Comparison of ENCODE assay signal across 17 cellular contexts in the genomic region with DNA sequence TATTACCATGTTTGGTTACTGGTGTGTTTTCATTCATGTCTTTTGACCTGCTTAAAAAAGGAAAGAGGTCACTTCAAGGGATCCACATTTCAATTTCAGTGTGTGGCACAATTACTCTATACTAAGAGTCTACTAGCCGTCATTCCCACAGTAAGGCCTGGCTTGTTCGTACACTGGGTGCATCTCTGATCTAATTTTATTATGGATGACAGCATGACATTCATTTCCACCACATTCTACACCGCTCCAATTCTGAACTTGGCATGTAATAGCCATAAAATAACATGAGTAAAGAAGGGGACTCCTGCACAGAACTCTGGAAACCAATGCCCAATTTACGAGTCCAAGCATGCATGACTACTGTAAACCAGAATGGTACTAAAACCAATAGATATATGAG. TPM values are rescaled to one million over a fixed set of nuclear protein-coding genes. Genes with fewer than 3 reads are reported as not detected.
DNase-seq lines count a peak whose midpoint lies in the region; ATAC-seq and TF ChIP-seq lines count a peak whose summit lies in the region.
"Had no signal": no experiment of that assay in that cellular context is flagged by ENCODE, and none has a peak within 500 bp of the region (broad histone marks: within the 10 kb centered on the region; RNA-seq: fewer than 3 reads in every experiment).

No MANE protein-coding gene starts in this region.

- H3K18ac ChIP-seq in IMR-90 (ENCODE audit: low read depth, low read length) = no peak overlapping the region; the same call in 1 of the 2 replicates

- H4K20me1 ChIP-seq in IMR-90 (ENCODE audit: insufficient read depth, low read length) = no peaks in the 10 kb centered on the region

- no peak overlapping the region for H3K9ac ChIP-seq in IMR-90 (ENCODE audit: low read depth, low read length)
- no peak overlapping the region for H3K9ac ChIP-seq in rectal smooth muscle tissue (ENCODE audit: low read length)

- ATAC-seq in IMR-90 (ENCODE audit: low read depth) (no peak; the same call in none of the 2 replicates), HG02678 (IDR thresholded peaks at IDR 0.05; ENCODE audit: unreplicated experiment) (no peak)
- no peak for ATAC-seq in stimulated activated naive CD8-positive, alpha-beta T cell treated with anti-CD3 and anti-CD28 coated beads, Interleukin-15, Interleukin-2, amounts not matched to agents 100 U/mL and 50 U/mL, for 24 hours
- ATAC-seq: K562 had no signal

- H3K4me3 ChIP-seq in IMR-90 (ENCODE audit: insufficient read depth, low read depth, low read length) = no peak overlapping the region
- H3K4me3 ChIP-seq in rectal smooth muscle tissue (ENCODE audit: low read length) = no peak overlapping the region
- no peak overlapping the region for H3K4me3 ChIP-seq in transverse colon
- H3K4me3 ChIP-seq: K562 had no signal

- H3K9me1 ChIP-seq in IMR-90 (ENCODE audit: insufficient read depth, low read length) = no peaks in the 10 kb centered on the region; the same call in 1 of the 2 replicates

- TF ChIP-seq POLR2A in IMR-90 (IDR thresholded peaks at IDR 0.05; ENCODE audit: low read depth, low read length) = no peak
- no peak for TF ChIP-seq POLR2A in transverse colon (IDR thresholded peaks at IDR 0.05)

- H3K27me3 ChIP-seq in IMR-90 (ENCODE audit: control insufficient read depth, insufficient read depth, low read length) (no peaks in the 10 kb centered on the region), rectal smooth muscle tissue (ENCODE audit: control insufficient read depth, insufficient read depth, low read length) (no peaks in the 10 kb centered on the region), transverse colon (no peaks in the 10 kb centered on the region)

- in situ Hi-C loops in IMR-90 (cut with MboI; ENCODE audit: low sequenced_read_pairs) = no loop called here
- in situ Hi-C loops in transverse colon (cut with MboI; ENCODE audit: low pct_ligation_motif_present in 1 of 4, low pct_unique_long_range_greater_than_20kb in 1 of 4, low sequenced_read_pairs in 3 of 4) = no loop called here

- H4K5ac ChIP-seq in IMR-90 (ENCODE audit: low read depth, low read length) = no peak overlapping the region

- WGBS in IMR-90 (ENCODE audit: extremely low coverage in 2 of 2, insufficient read length in 1 of 2), 2 experiments = no CpG with 5 or more reads among the region's 4 CpGs
- WGBS in transverse colon (ENCODE audit: low coverage in 1 of 2), 2 donors = 86 to 89% methylated on average over 4 of the region's 4 CpGs

- no peak overlapping the region for H3K4me3 Mint-ChIP-seq in chondrocyte (ENCODE audit: unreplicated experiment)
- H3K4me3 Mint-ChIP-seq: H9 had no signal

- dilution Hi-C loops in IMR-90 (cut with HindIII; ENCODE audit: low sequenced_read_pairs, unreplicated experiment) = no loop called here

- POLR2A ChIA-PET in IMR-90 (lab: Charles Lee; ENCODE audit: unreplicated experiment) = no interaction called here

- H3K9me3 Mint-ChIP-seq in chondrocyte (ENCODE audit: low read depth) = no peaks in the 10 kb centered on the region

- TF ChIP-seq EP300 in transverse colon (IDR thresholded peaks at IDR 0.05; ENCODE audit: low read depth) = no peak

- peak overlapping the region; percentile 45 for H3K23ac ChIP-seq in IMR-90 (ENCODE audit: low read depth, low read length)

- peak overlapping the region; percentile 33; the same call in 1 of the 2 replicates for H4K91ac ChIP-seq in IMR-90 (ENCODE audit: insufficient read depth, low read depth, low read length)

- peak overlapping the region; percentile 75 for H2BK5ac ChIP-seq in IMR-90 (ENCODE audit: low read depth, low read length, poor library complexity, severe bottlenecking)

- intact Hi-C loops in IMR-90 (cut with micrococcal nuclease) = loop anchor here (5.0 kb wide), 1 partner anchor 147 kb away; a partner anchor contains a TSS
- intact Hi-C loops in transverse colon (cut with DNase I; ENCODE audit: low total_unique reads) = no loop called here

- no peak overlapping the region for H3K56ac ChIP-seq in IMR-90 (ENCODE audit: extremely low read depth, insufficient read depth, low read length)

- H3K14ac ChIP-seq in IMR-90 (replicated peaks; ENCODE audit: low read depth, low read length) = peak overlapping the region; percentile 58

- H3K36me3 ChIP-seq in IMR-90 (ENCODE audit: control insufficient read depth, insufficient read depth, low read length) = no peaks in the 10 kb centered on the region
- H3K36me3 ChIP-seq in rectal smooth muscle tissue (ENCODE audit: control insufficient read depth, insufficient read depth, low read length) = no peaks in the 10 kb centered on the region
- no peaks in the 10 kb centered on the region for H3K36me3 ChIP-seq in transverse colon

- BruUV-seq in IMR-90 (replicated peaks; lab: Mats Ljungman, UMichigan) = no TSS peak

- TF ChIP-seq CTCF in IMR-90 (conservative IDR thresholded peaks at IDR 0.05; ENCODE audit: low read depth, low read length) (no peak), chondrocyte (IDR thresholded peaks at IDR 0.05) (no peak), transverse colon (IDR thresholded peaks at IDR 0.05) (no peak)

- no peak for TF ChIP-seq RAD21 in IMR-90 (IDR thresholded peaks at IDR 0.05; ENCODE audit: low read length)

- no peak for DNase-seq in IMR-90
- no peak for DNase-seq in chondrocyte (ENCODE audit: low spot score)
- no peak for DNase-seq in transverse colon
- DNase-seq in stimulated activated naive CD8-positive, alpha-beta T cell treated with anti-CD3 and anti-CD28 coated beads, Interleukin-15, Interleukin-2, amounts not matched to agents 100 U/mL and 50 U/mL, for 24 hours = no peak
- DNase-seq in NCI-H2029 (lab: John Stamatoyannopoulos, UW) = no peak
- DNase-seq: Caco-2, DMS53, H9, MV-4-11, NCI-H1417, NCI-H187 treated with DMSO at 0.1 percent for 48 hours, NCI-H446, OCI-M1, SIG-M5 had no signal

- no peaks in the 10 kb centered on the region for H3K27me3 Mint-ChIP-seq in chondrocyte (ENCODE audit: low read depth)

- no peak overlapping the region for H2AK9ac ChIP-seq in IMR-90 (replicated peaks; ENCODE audit: low read depth, low read length, poor library complexity)

- H2BK120ac ChIP-seq in IMR-90 (ENCODE audit: low read depth, low read length) = peak overlapping the region; percentile 66

- H3K4me1 Mint-ChIP-seq in chondrocyte (ENCODE audit: low read depth) = peaks cover 26% of the 10 kb centered on the region
- H3K4me1 Mint-ChIP-seq: H9 had no signal

- no peaks in the 10 kb centered on the region for H3K36me3 Mint-ChIP-seq in chondrocyte (ENCODE audit: low read depth)

- peak overlapping the region; percentile 42; the same call in 1 of the 2 replicates for H3K4ac ChIP-seq in IMR-90 (ENCODE audit: low read depth, low read length)

- H3K4me1 ChIP-seq in IMR-90 (ENCODE audit: control insufficient read depth, insufficient read depth, low read length) = peaks cover 2% of the 10 kb centered on the region; the same call in 1 of the 2 replicates
- H3K4me1 ChIP-seq in rectal smooth muscle tissue (ENCODE audit: control insufficient read depth, insufficient read depth, low read length) = no peaks in the 10 kb centered on the region
- H3K4me1 ChIP-seq in transverse colon = no peaks in the 10 kb centered on the region
- H3K4me1 ChIP-seq: Caco-2 had no signal

- H2AK5ac ChIP-seq in IMR-90 (ENCODE audit: low read depth, low read length) = peak overlapping the region; percentile 35; the same call in 1 of the 2 replicates

- H2BK15ac ChIP-seq in IMR-90 (ENCODE audit: low read depth, low read length) = no peak overlapping the region

- no peaks in the 10 kb centered on the region for H3K79me1 ChIP-seq in IMR-90 (ENCODE audit: low read depth in 1 of 2, low read length in 2 of 2)

- CTCF ChIA-PET in IMR-90 (lab: Yijun Ruan, JAX) = interaction anchor here (1.1 kb wide), 1 partner anchor 16 kb away, joined by 4 read pairs; no protein-coding TSS in a partner anchor

- H4K8ac ChIP-seq in IMR-90 (ENCODE audit: low read depth in 2 of 2, low read length in 2 of 2) = peak overlapping the region in 1 of 2 experiments; percentile 57; a peak in 2 of 4 replicates

- H2AFZ ChIP-seq in IMR-90 (replicated peaks; ENCODE audit: low read length, poor library complexity) = peak overlapping the region; percentile 61

- H3K9me3 ChIP-seq in IMR-90 (ENCODE audit: control insufficient read depth, insufficient read depth, low read length) = no peaks in the 10 kb centered on the region
- H3K9me3 ChIP-seq in transverse colon = no peaks in the 10 kb centered on the region
- H3K9me3 ChIP-seq: Caco-2 had no signal

- H2BK20ac ChIP-seq in IMR-90 (ENCODE audit: low read depth, low read length) = peak overlapping the region; percentile 42; the same call in 1 of the 2 replicates

- peak overlapping the region; percentile 80; the same call in 1 of the 2 replicates for H3K4me2 ChIP-seq in IMR-90 (ENCODE audit: low read depth, low read length)

- H3K27ac Mint-ChIP-seq in chondrocyte (ENCODE audit: unreplicated experiment) = peak overlapping the region; percentile 57
- H3K27ac Mint-ChIP-seq: H9 had no signal

- H3K27ac ChIP-seq in IMR-90 (ENCODE audit: insufficient read depth, low read length) (peak overlapping the region; percentile 26; the same call in 1 of the 2 replicates), rectal smooth muscle tissue (ENCODE audit: low read depth, low read length) (peak overlapping the region; percentile 1), transverse colon (peak overlapping the region in 3 of 4 donors; percentile 12 to 45 (median 39))

TF ChIP-seq in IMR-90, 13 proteins besides CTCF, POLR2A, EP300 and RAD21:
- TF ChIP-seq, protein P1, sequence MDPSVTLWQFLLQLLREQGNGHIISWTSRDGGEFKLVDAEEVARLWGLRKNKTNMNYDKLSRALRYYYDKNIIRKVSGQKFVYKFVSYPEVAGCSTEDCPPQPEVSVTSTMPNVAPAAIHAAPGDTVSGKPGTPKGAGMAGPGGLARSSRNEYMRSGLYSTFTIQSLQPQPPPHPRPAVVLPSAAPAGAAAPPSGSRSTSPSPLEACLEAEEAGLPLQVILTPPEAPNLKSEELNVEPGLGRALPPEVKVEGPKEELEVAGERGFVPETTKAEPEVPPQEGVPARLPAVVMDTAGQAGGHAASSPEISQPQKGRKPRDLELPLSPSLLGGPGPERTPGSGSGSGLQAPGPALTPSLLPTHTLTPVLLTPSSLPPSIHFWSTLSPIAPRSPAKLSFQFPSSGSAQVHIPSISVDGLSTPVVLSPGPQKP (IDR thresholded peaks at IDR 0.05; ENCODE audit: borderline replicate concordance, low read depth, low read length) = no peak
- no peak for TF ChIP-seq CHD1 (IDR thresholded peaks at IDR 0.05; ENCODE audit: low read depth, low read length)

RNA-seq across cellular contexts. Expression of a gene that starts 51.1 kb away (rescaled TPM):
- total RNA-seq in IMR-90 (2012; rRNA removed) (0.36 and 0.56 TPM in 2 replicates), chondrocyte (not detected in 3 replicates), transverse colon (10 to 100 TPM; 24.6 to 87.6 (median 40.9) TPM)
- 0.67 and 0.97 TPM in 2 replicates for polyA plus RNA-seq in IMR-90 (2012; rRNA removed)
- 0.71 and 1.9 TPM in 2 replicates for polyA plus RNA-seq in IMR-90 (2012; cell fraction: cytosol; rRNA removed)
- polyA plus RNA-seq in IMR-90 (2012; cell fraction: nucleus; rRNA removed; ENCODE audit: low replicate concordance) = 0.57 and 1.4 TPM in 2 replicates
- total RNA-seq: Caco-2, H9 had no signal

Comparison
In these comparisons a context has a peak if more than half of its experiments do, and no peak if none do; other contexts are left out.
1. RNA of a gene that starts 51.1 kb away (total RNA-seq): 24.6 to 87.6 TPM in transverse colon; 0.36 to 0.56 TPM in IMR-90 and not detected in chondrocyte; every median in the first group is over 10 times any median in the second.
2. Peak in every context shown above with its lines, with median percentiles within 50 percentile points of each other: H3K27ac ChIP-seq.